In genomic region chr17:5381542-5381941, GRCh38 we compare ENCODE assay signal across 13 cellular contexts. TPM values are rescaled to one million over a fixed set of nuclear protein-coding genes. Genes with fewer than 3 reads are reported as not detected.
A peak's percentile ranks its signal among the peaks of the same experiment; 100 is the strongest.
DNase-seq lines count a peak whose midpoint lies in the region; ATAC-seq and TF ChIP-seq lines count a peak whose summit lies in the region.
"Had no signal": no experiment of that assay in that cellular context is flagged by ENCODE, and none has a peak within 500 bp of the region (broad histone marks: within the 10 kb centered on the region; RNA-seq: fewer than 3 reads in every experiment).

No MANE protein-coding gene starts in this region.

- H3K9me3 ChIP-seq in IMR-90 (ENCODE audit: control insufficient read depth, insufficient read depth, low read length), result no peaks in the 10 kb centered on the region
- H3K9me3 ChIP-seq in mammary epithelial cell (replicated peaks; ENCODE audit: insufficient read depth, low read length), result no peaks in the 10 kb centered on the region
- no peaks in the 10 kb centered on the region for H3K9me3 ChIP-seq in CD4-positive, alpha-beta memory T cell (ENCODE audit: control insufficient read depth in 1 of 2, low read length in 2 of 2)
- H3K9me3 ChIP-seq: stomach had no signal

- H3K4me2 ChIP-seq in IMR-90 (ENCODE audit: low read depth, low read length) (no peak overlapping the region), mammary epithelial cell (ENCODE audit: insufficient read depth, low read depth, low read length) (no peak overlapping the region)

- peaks cover 6 to 10% of the 10 kb centered on the region in 2 donors for H3K4me1 Mint-ChIP-seq in natural killer cell
- H3K4me1 Mint-ChIP-seq in CD4-positive, alpha-beta memory T cell, result peaks cover 0 to 3% (median under 1%) of the 10 kb centered on the region in 4 donors
- H3K4me1 Mint-ChIP-seq: mesothelial cell of epicardium had no signal

- no peak overlapping the region for H4K8ac ChIP-seq in IMR-90 (ENCODE audit: low read depth in 2 of 2, low read length in 2 of 2)

- no peaks in the 10 kb centered on the region for H3K9me3 Mint-ChIP-seq in natural killer cell
- H3K9me3 Mint-ChIP-seq in CD4-positive, alpha-beta memory T cell, result peaks cover 0 to 4% (median 0%) of the 10 kb centered on the region in 8 donors
- H3K9me3 Mint-ChIP-seq: mesothelial cell of epicardium had no signal

- CTCF ChIA-PET in IMR-90 (lab: Yijun Ruan, JAX) (no interaction called here), mammary epithelial cell (lab: Charles Lee; ENCODE audit: low non-redundant PET) (interaction anchor here (0.5 kb wide), 1 partner anchor 38 kb away, joined by 4 read pairs; the partner anchor contains the start of genes NUP88 and RPAIN)
- CTCF ChIA-PET in CD4-positive, alpha-beta memory T cell (lab: Charles Lee; ENCODE audit: partially characterized antibody), result interaction anchor here (1.9 kb wide), 1 partner anchor 9 kb away, joined by 5 read pairs; no protein-coding TSS in a partner anchor

- H3K36me3 ChIP-seq in IMR-90 (ENCODE audit: control insufficient read depth, insufficient read depth, low read length) (peaks cover 55% of the 10 kb centered on the region), mammary epithelial cell (ENCODE audit: insufficient read depth, low read length) (peaks cover 45% of the 10 kb centered on the region)
- H3K36me3 ChIP-seq in CD4-positive, alpha-beta memory T cell (ENCODE audit: insufficient read depth, low read length), result peaks cover 92% of the 10 kb centered on the region

- H3K4me3 Mint-ChIP-seq in natural killer cell, result no peak overlapping the region
- H3K4me3 Mint-ChIP-seq in CD4-positive, alpha-beta memory T cell, result no peak overlapping the region
- H3K4me3 Mint-ChIP-seq: mesothelial cell of epicardium had no signal

- TF ChIP-seq CTCF in IMR-90 (conservative IDR thresholded peaks at IDR 0.05; ENCODE audit: low read depth, low read length) (no peak), mammary epithelial cell (conservative IDR thresholded peaks at IDR 0.05 in 1 of 2, IDR thresholded peaks at IDR 0.05 in 1 of 2; ENCODE audit: extremely low read depth in 1 of 2, insufficient read depth in 1 of 2, low read depth in 1 of 2, low read length in 2 of 2) (no peak), natural killer cell (IDR thresholded peaks at IDR 0.05) (no peak)

- no peak for TF ChIP-seq RAD21 in IMR-90 (IDR thresholded peaks at IDR 0.05; ENCODE audit: low read length)

- no peak overlapping the region for H3K14ac ChIP-seq in IMR-90 (replicated peaks; ENCODE audit: low read depth, low read length)

- no peak overlapping the region for H2BK20ac ChIP-seq in IMR-90 (ENCODE audit: low read depth, low read length)

- no peak overlapping the region for H3K4me3 ChIP-seq in IMR-90 (ENCODE audit: insufficient read depth, low read depth, low read length)
- H3K4me3 ChIP-seq in mammary epithelial cell (replicated peaks in 1 of 3; ENCODE audit: insufficient read depth in 1 of 3, low read depth in 2 of 3, low read length in 3 of 3), result no peak overlapping the region
- no peak overlapping the region for H3K4me3 ChIP-seq in CD4-positive, alpha-beta memory T cell (ENCODE audit: low read length in 2 of 2)
- H3K4me3 ChIP-seq: SK-N-MC, stomach had no signal

- intact Hi-C loops in IMR-90 (cut with micrococcal nuclease), result no loop called here
- intact Hi-C loops in mammary epithelial cell (cut with micrococcal nuclease), result no loop called here
- intact Hi-C loops in natural killer cell (cut with micrococcal nuclease), result no loop called here
- intact Hi-C loops in CD4-positive, alpha-beta memory T cell (cut with micrococcal nuclease), result no loop called here

- BruUV-seq in IMR-90 (replicated peaks; lab: Mats Ljungman, UMichigan) (no TSS peak), mammary epithelial cell (replicated peaks; lab: Mats Ljungman, UMichigan) (no TSS peak)

- no peak overlapping the region for H3K56ac ChIP-seq in IMR-90 (ENCODE audit: extremely low read depth, insufficient read depth, low read length)

- H3K27me3 ChIP-seq in IMR-90 (ENCODE audit: control insufficient read depth, insufficient read depth, low read length) (no peaks in the 10 kb centered on the region), mammary epithelial cell (ENCODE audit: insufficient read depth, low read length) (no peaks in the 10 kb centered on the region)
- H3K27me3 ChIP-seq in CD4-positive, alpha-beta memory T cell (ENCODE audit: insufficient read depth, low read length), result no peaks in the 10 kb centered on the region
- H3K27me3 ChIP-seq: stomach had no signal

- H3K27ac ChIP-seq in IMR-90 (ENCODE audit: insufficient read depth, low read length) (no peak overlapping the region), mammary epithelial cell (ENCODE audit: insufficient read depth, low read depth, low read length) (no peak overlapping the region)
- H3K27ac ChIP-seq in CD4-positive, alpha-beta memory T cell (ENCODE audit: low read depth, low read length), result no peak overlapping the region
- H3K27ac ChIP-seq: SK-N-MC, stomach had no signal

- no peak overlapping the region for H2AK5ac ChIP-seq in IMR-90 (ENCODE audit: low read depth, low read length)

- no peak overlapping the region for H3K18ac ChIP-seq in IMR-90 (ENCODE audit: low read depth, low read length)

- no peak overlapping the region for H2BK120ac ChIP-seq in IMR-90 (ENCODE audit: low read depth, low read length)

- ATAC-seq in IMR-90 (ENCODE audit: low read depth), result no peak; the same call in 1 of the 2 replicates
- peak in 1 of 3 donors; percentile 23 for ATAC-seq in natural killer cell
- ATAC-seq in HG02884 (IDR thresholded peaks at IDR 0.05; ENCODE audit: unreplicated experiment), result no peak
- no peak for ATAC-seq in GM19397 (IDR thresholded peaks at IDR 0.05; ENCODE audit: unreplicated experiment)

- H4K91ac ChIP-seq in IMR-90 (ENCODE audit: insufficient read depth, low read depth, low read length), result no peak overlapping the region

- H3K9ac ChIP-seq in IMR-90 (ENCODE audit: low read depth, low read length), result no peak overlapping the region
- no peak overlapping the region for H3K9ac ChIP-seq in mammary epithelial cell (ENCODE audit: insufficient read depth, low read length)

- POLR2A ChIA-PET in IMR-90 (lab: Charles Lee; ENCODE audit: unreplicated experiment), result no interaction called here
- POLR2A ChIA-PET in CD4-positive, alpha-beta memory T cell (lab: Charles Lee; ENCODE audit: partially characterized antibody), result interaction anchor here (0.6 to 1.5 kb wide), 4 partner anchors 8 to 52 kb away, joined by 3 to 4 read pairs (median 4); partner anchors contain the start of genes NUP88 and RPAIN

- H2AFZ ChIP-seq in IMR-90 (replicated peaks; ENCODE audit: low read length, poor library complexity) (no peak overlapping the region), mammary epithelial cell (ENCODE audit: low read depth, low read length) (no peak overlapping the region)

- 0 out of 2 replicates have a peak, but pooled peaks cover 5% of the 10 kb centered on the region for H3K9me1 ChIP-seq in IMR-90 (ENCODE audit: insufficient read depth, low read length)

- no peak overlapping the region for H2BK5ac ChIP-seq in IMR-90 (ENCODE audit: low read depth, low read length, poor library complexity, severe bottlenecking)

- no peak overlapping the region for H3K23ac ChIP-seq in IMR-90 (ENCODE audit: low read depth, low read length)

- H4K20me1 ChIP-seq in IMR-90 (ENCODE audit: insufficient read depth, low read length) (no peaks in the 10 kb centered on the region), mammary epithelial cell (ENCODE audit: insufficient read depth, low read length) (no peaks in the 10 kb centered on the region)

- in situ Hi-C loops in IMR-90 (cut with MboI; ENCODE audit: low sequenced_read_pairs) (no loop called here), mammary epithelial cell (cut with MboI; ENCODE audit: low sequenced_read_pairs in 2 of 2) (no loop called here)

- peak overlapping the region; percentile 65 for H2AK9ac ChIP-seq in IMR-90 (replicated peaks; ENCODE audit: low read depth, low read length, poor library complexity)

- no peaks in the 10 kb centered on the region for H3K27me3 Mint-ChIP-seq in natural killer cell (ENCODE audit: low read depth in 2 of 2)
- H3K27me3 Mint-ChIP-seq in CD4-positive, alpha-beta memory T cell, result no peaks in the 10 kb centered on the region

- H3K36me3 Mint-ChIP-seq in natural killer cell, result peaks cover 38% of the 10 kb centered on the region
- H3K36me3 Mint-ChIP-seq in CD4-positive, alpha-beta memory T cell, result peaks cover 60 to 91% of the 10 kb centered on the region in 2 donors

- H3K4me1 ChIP-seq in IMR-90 (ENCODE audit: control insufficient read depth, insufficient read depth, low read length) (no peaks in the 10 kb centered on the region), mammary epithelial cell (ENCODE audit: insufficient read depth, low read length) (no peaks in the 10 kb centered on the region)
- no peaks in the 10 kb centered on the region for H3K4me1 ChIP-seq in CD4-positive, alpha-beta memory T cell (ENCODE audit: insufficient read depth, low read length)
- H3K4me1 ChIP-seq: stomach had no signal

- dilution Hi-C loops in IMR-90 (cut with HindIII; ENCODE audit: low sequenced_read_pairs, unreplicated experiment) (no loop called here), mammary epithelial cell (cut with HindIII; ENCODE audit: low sequenced_read_pairs) (no loop called here)

- no peak overlapping the region for H4K5ac ChIP-seq in IMR-90 (ENCODE audit: low read depth, low read length)

- H2BK15ac ChIP-seq in IMR-90 (ENCODE audit: low read depth, low read length), result no peak overlapping the region

- 84% methylated on average over 2 of the region's 4 CpGs; no CpG with 5 or more reads in 1 of the 2 experiments for WGBS in IMR-90 (ENCODE audit: extremely low coverage in 2 of 2, insufficient read length in 1 of 2), 2 experiments
- WGBS in mammary epithelial cell (ENCODE audit: low coverage, missing lambda C conversion rate), result 89% methylated on average over 4 of the region's 4 CpGs

- H3K79me2 ChIP-seq in mammary epithelial cell (ENCODE audit: insufficient read depth, low read length), result no peaks in the 10 kb centered on the region

- H3K4ac ChIP-seq in IMR-90 (ENCODE audit: low read depth, low read length), result no peak overlapping the region

- H3K79me1 ChIP-seq in IMR-90 (ENCODE audit: low read depth in 1 of 2, low read length in 2 of 2), result peaks cover 0 to 3% of the 10 kb centered on the region in 2 experiments; a peak in 1 of 4 replicates

- TF ChIP-seq POLR2A in IMR-90 (IDR thresholded peaks at IDR 0.05; ENCODE audit: low read depth, low read length), result no peak

- DNase-seq in Daoy (ENCODE audit: low read depth) (peak; percentile 11), IMR-90 (peak; percentile 34), mammary epithelial cell (peak; percentile 28), natural killer cell (no peak), NCI-H526 treated with DMSO at 0.1 percent for 48 hours (lab: John Stamatoyannopoulos, UW) (no peak)
- DNase-seq in CD4-positive, alpha-beta memory T cell, result no peak
- DNase-seq: activated CD4-positive, alpha-beta T cell treated with anti-CD3 and anti-CD28 coated beads, Interleukin-2, amount 50 U/mL, for 48 hours; NCI-H2029 treated with DMSO at 0.1 percent for 48 hours; stomach had no signal

- H3K27ac Mint-ChIP-seq in natural killer cell, result peak overlapping the region; percentile 36 to 49
- peak overlapping the region in 2 of 7 donors; percentile 8 to 17 for H3K27ac Mint-ChIP-seq in CD4-positive, alpha-beta memory T cell
- H3K27ac Mint-ChIP-seq: mesothelial cell of epicardium had no signal

RNA-seq across cellular contexts. Expression of gene NUP88, which starts 37.9 kb away (rescaled TPM):
- total RNA-seq in Daoy (2014; rRNA removed; shearing (Covaris generic)), result 192 and 198 TPM in 2 replicates
- total RNA-seq in IMR-90 (2012; rRNA removed) (80.5 and 83.7 TPM in 2 replicates), mammary epithelial cell (10 to 100 TPM; 50.8 to 71.4 TPM), natural killer cell (100 to 1,000 TPM; 112 to 136 (median 125) TPM)
- polyA plus RNA-seq in IMR-90 (2012; rRNA removed) (57.0 and 63.2 TPM in 2 replicates), mammary epithelial cell (75.0 TPM)
- polyA plus RNA-seq in IMR-90 (2012; cell fraction: cytosol; rRNA removed), result 16.6 and 22.5 TPM in 2 replicates
- polyA plus RNA-seq in IMR-90 (2012; cell fraction: nucleus; rRNA removed; ENCODE audit: low replicate concordance), result 12.7 and 36.7 TPM in 2 replicates
- polyA minus RNA-seq in mammary epithelial cell, result 127 TPM
- 10 to 100 TPM; 91.0 to 92.5 TPM for total RNA-seq in CD4-positive, alpha-beta memory T cell
- polyA plus RNA-seq in CD4-positive, alpha-beta memory T cell, result 100 to 1,000 TPM; 110 to 142 TPM

RNA-seq across cellular contexts. Expression of gene RPAIN, which starts 38.4 kb away (rescaled TPM):
- 100.0 and 119 TPM in 2 replicates for total RNA-seq in Daoy (2014; rRNA removed; shearing (Covaris generic))
- total RNA-seq in IMR-90 (2012; rRNA removed) (28.7 and 40.0 TPM in 2 replicates), mammary epithelial cell (10 to 100 TPM; 23.3 to 35.7 TPM), natural killer cell (10 to 100 TPM; 61.8 to 87.7 (median 74.4) TPM)
- polyA plus RNA-seq in IMR-90 (2012; rRNA removed) (29.0 and 34.9 TPM in 2 replicates), mammary epithelial cell (19.2 TPM)
- 19.9 and 22.5 TPM in 2 replicates for polyA plus RNA-seq in IMR-90 (2012; cell fraction: cytosol; rRNA removed)
- 21.8 and 91.3 TPM in 2 replicates for polyA plus RNA-seq in IMR-90 (2012; cell fraction: nucleus; rRNA removed; ENCODE audit: low replicate concordance)
- 36.2 TPM for polyA minus RNA-seq in mammary epithelial cell
- total RNA-seq in CD4-positive, alpha-beta memory T cell, result 10 to 100 TPM; 84.1 to 84.9 TPM
- 10 to 100 TPM; 32.2 to 37.4 TPM for polyA plus RNA-seq in CD4-positive, alpha-beta memory T cell

RNA-seq across cellular contexts. Expression of gene C1QBP, which starts 57.4 kb away (rescaled TPM):
- total RNA-seq in Daoy (2014; rRNA removed; shearing (Covaris generic)), result 709 and 891 TPM in 2 replicates
- total RNA-seq in IMR-90 (2012; rRNA removed) (173 and 267 TPM in 2 replicates), mammary epithelial cell (100 to 1,000 TPM; 152 to 221 TPM), natural killer cell (10 to 100 TPM; 38.1 to 40.8 (median 40.0) TPM)
- polyA plus RNA-seq in IMR-90 (2012; rRNA removed) (156 and 172 TPM in 2 replicates), mammary epithelial cell (275 TPM)
- polyA plus RNA-seq in IMR-90 (2012; cell fraction: cytosol; rRNA removed), result 83.8 and 118 TPM in 2 replicates
- 43.6 and 65.2 TPM in 2 replicates for polyA plus RNA-seq in IMR-90 (2012; cell fraction: nucleus; rRNA removed; ENCODE audit: low replicate concordance)
- 184 TPM for polyA minus RNA-seq in mammary epithelial cell
- 10 to 100 TPM; 73.1 to 78.9 TPM for total RNA-seq in CD4-positive, alpha-beta memory T cell
- polyA plus RNA-seq in CD4-positive, alpha-beta memory T cell, result 100 to 1,000 TPM; 248 to 411 TPM

Comparison
In these comparisons a context has a peak if more than half of its experiments do, and no peak if none do; other contexts are left out.
1. DNase-seq: peak in Daoy (single experiment), IMR-90 (single experiment) and mammary epithelial cell (single experiment); none in natural killer cell (single experiment), NCI-H526 treated with DMSO at 0.1 percent for 48 hours (single experiment) and CD4-positive, alpha-beta memory T cell (0 of 5).